12 cellular contexts compared by ENCODE assay signal in genomic region chr11:110356769-110357671, GRCh38.
A peak's percentile ranks its signal among the peaks of the same experiment; 100 is the strongest.
DNase-seq lines count a peak whose midpoint lies in the region; ATAC-seq, FAIRE-seq and TF ChIP-seq lines count a peak whose summit lies in the region.
"Had no signal": no experiment of that assay in that cellular context is flagged by ENCODE, and none has a peak within 500 bp of the region (broad histone marks: within the 10 kb centered on the region; RNA-seq: fewer than 3 reads in every experiment).

No MANE protein-coding gene starts in this region.

- no peak for FAIRE-seq in GM12891 (lab: Jason Lieb, UNC)

- intact Hi-C loops in dorsolateral prefrontal cortex (cut with DNase I), result no loop called here

- no peak overlapping the region for H3K4me3 ChIP-seq in dorsolateral prefrontal cortex
- H3K4me3 ChIP-seq: gastrocnemius medialis had no signal

- TF ChIP-seq POLR2A in GM12891 (IDR thresholded peaks at IDR 0.05; ENCODE audit: low read depth, low read length), result no peak

- H3K27ac ChIP-seq in dorsolateral prefrontal cortex, result peak overlapping the region in 12 of 59 donors; percentile 6 to 50 (median 24)
- H3K27ac ChIP-seq: gastrocnemius medialis had no signal

- DNase-seq in ELR (ENCODE audit: low read depth), result peak; percentile 67
- peak; percentile 43 for DNase-seq in LHCN-M2 (ENCODE audit: low read depth)
- DNase-seq in dermis blood vessel endothelial cell, result peak; percentile 31
- DNase-seq in neural crest cell (ENCODE audit: low read depth, low spot score), result no peak
- no peak for DNase-seq in GM20000 (ENCODE audit: low spot score)
- no peak for DNase-seq in dorsolateral prefrontal cortex
- DNase-seq in GM12891 (ENCODE audit: insufficient read length, low spot score), result no peak
- DNase-seq: activated naive CD8-positive, alpha-beta T cell treated with anti-CD3 and anti-CD28 coated beads, Interleukin-2, amount 10 ng/mL, durations not matched to agents 7 days and 5 days; gastrocnemius medialis; NCI-H1436; T-helper 17 cell had no signal

- H3K27me3 Mint-ChIP-seq in neural crest cell (ENCODE audit: low read depth), result no peaks in the 10 kb centered on the region
- H3K27me3 Mint-ChIP-seq: activated naive CD8-positive, alpha-beta T cell treated with anti-CD3 and anti-CD28 coated beads, Interleukin-2, amount 10 ng/mL, durations not matched to agents 7 days and 5 days had no signal

- TF ChIP-seq CTCF in neural crest cell (conservative IDR thresholded peaks at IDR 0.05) (no peak), GM20000 (IDR thresholded peaks at IDR 0.05; ENCODE audit: extremely low read depth, missing control alignments) (no peak), dorsolateral prefrontal cortex (IDR thresholded peaks at IDR 0.05 in 54 of 56, conservative IDR thresholded peaks at IDR 0.05 in 2 of 56; ENCODE audit: low read depth in 1 of 56, partially characterized antibody in 56 of 56) (no peak)

- peaks cover 35% of the 10 kb centered on the region for H3K4me1 Mint-ChIP-seq in neural crest cell

- peak overlapping the region; percentile 52 for H3K4me3 Mint-ChIP-seq in neural crest cell
- H3K4me3 Mint-ChIP-seq: activated naive CD8-positive, alpha-beta T cell treated with anti-CD3 and anti-CD28 coated beads, Interleukin-2, amount 10 ng/mL, durations not matched to agents 7 days and 5 days; T-helper 17 cell had no signal

- no peaks in the 10 kb centered on the region for H3K27me3 ChIP-seq in dorsolateral prefrontal cortex
- H3K27me3 ChIP-seq: gastrocnemius medialis had no signal

- no peaks in the 10 kb centered on the region for H3K9me3 Mint-ChIP-seq in neural crest cell
- H3K9me3 Mint-ChIP-seq: activated naive CD8-positive, alpha-beta T cell treated with anti-CD3 and anti-CD28 coated beads, Interleukin-2, amount 10 ng/mL, durations not matched to agents 7 days and 5 days had no signal

- peak overlapping the region; percentile 89 for H3K27ac Mint-ChIP-seq in neural crest cell (ENCODE audit: unreplicated experiment)
- H3K27ac Mint-ChIP-seq: activated naive CD8-positive, alpha-beta T cell treated with anti-CD3 and anti-CD28 coated beads, Interleukin-2, amount 10 ng/mL, durations not matched to agents 7 days and 5 days; T-helper 17 cell had no signal

- no peak for ATAC-seq in HG03196 (IDR thresholded peaks at IDR 0.05; ENCODE audit: unreplicated experiment)
- ATAC-seq: gastrocnemius medialis, T-helper 17 cell had no signal

- H3K36me3 Mint-ChIP-seq in neural crest cell (ENCODE audit: low read depth), result no peaks in the 10 kb centered on the region

TF ChIP-seq in GM12891, 5 proteins besides CTCF, POLR2A, EP300 and RAD21:
- TF ChIP-seq SPI1 (IDR thresholded peaks at IDR 0.05; ENCODE audit: low read depth, low read length) (no peak), POLR2AphosphoS5 (IDR thresholded peaks at IDR 0.05; ENCODE audit: low read depth, low read length) (no peak), PAX5 (IDR thresholded peaks at IDR 0.05; ENCODE audit: insufficient read depth, low read length, severe bottlenecking) (no peak), POU2F2 (IDR thresholded peaks at IDR 0.05; ENCODE audit: low read depth, low read length) (no peak), TAF1 (IDR thresholded peaks at IDR 0.05; ENCODE audit: low read depth, low read length) (no peak)
TF ChIP-seq in GM12891: peak in this region for 0.

Comparison
In these comparisons a context has a peak if more than half of its experiments do, and no peak if none do; other contexts are left out.
1. DNase-seq: peak in ELR (single experiment), LHCN-M2 (single experiment) and dermis blood vessel endothelial cell (single experiment); none in neural crest cell (single experiment), GM20000 (single experiment), dorsolateral prefrontal cortex (0 of 10) and GM12891 (single experiment).